ENCODE assay signal across 16 cellular contexts in the genomic region with DNA sequence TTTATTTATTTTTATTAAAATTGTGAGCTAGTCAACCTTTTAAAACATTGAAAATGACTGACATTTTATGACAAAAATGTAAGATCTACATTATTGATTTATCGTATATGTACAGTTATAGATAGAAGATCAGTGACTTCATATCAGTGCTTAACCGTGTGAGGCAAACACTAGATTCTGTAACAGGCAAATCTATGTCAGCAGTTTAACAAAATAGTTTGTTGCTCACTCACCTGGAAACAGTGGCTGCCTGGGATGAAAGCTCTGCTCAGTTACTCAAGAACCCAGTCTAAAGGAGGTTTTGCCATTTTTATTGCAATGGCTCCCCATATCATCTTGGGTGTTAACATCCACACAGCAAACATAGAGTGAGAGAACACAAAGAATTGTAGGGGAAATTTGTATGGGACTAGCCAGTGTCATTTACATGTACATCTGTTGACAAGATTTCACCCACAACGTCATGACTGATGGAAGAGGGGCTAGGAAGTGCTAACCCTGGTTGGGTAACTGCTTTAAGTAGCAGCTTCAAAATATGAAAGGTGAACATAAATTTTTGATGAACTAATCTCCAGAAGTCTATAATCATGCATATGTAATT. TPM values are rescaled to one million over a fixed set of nuclear protein-coding genes. Genes with fewer than 3 reads are reported as not detected.
DNase-seq lines count a peak whose midpoint lies in the region; ATAC-seq and TF ChIP-seq lines count a peak whose summit lies in the region.
"Had no signal": no experiment of that assay in that cellular context is flagged by ENCODE, and none has a peak within 500 bp of the region (broad histone marks: within the 10 kb centered on the region; RNA-seq: fewer than 3 reads in every experiment).

No MANE protein-coding gene starts in this region.

- H3K4me3 Mint-ChIP-seq in MCF 10A (ENCODE audit: unreplicated experiment), result no peak overlapping the region
- H3K4me3 Mint-ChIP-seq: stimulated activated effector memory CD8-positive, alpha-beta T cell treated with anti-CD3 and anti-CD28 coated beads, Interleukin-12 subunit alpha, Interleukin-12 subunit beta, amount 100 ng/mL, for 72 hours had no signal

- intact Hi-C loops in right cardiac atrium (cut with DNase I), result no loop called here
- intact Hi-C loops in MCF 10A (cut with micrococcal nuclease), result no loop called here

- H3K9me3 Mint-ChIP-seq in MCF 10A (ENCODE audit: unreplicated experiment), result no peaks in the 10 kb centered on the region
- H3K9me3 Mint-ChIP-seq: stimulated activated effector memory CD8-positive, alpha-beta T cell treated with anti-CD3 and anti-CD28 coated beads, Interleukin-12 subunit alpha, Interleukin-12 subunit beta, amount 100 ng/mL, for 72 hours had no signal

- no TSS peak for BruUV-seq in MCF 10A (replicated peaks; lab: Mats Ljungman, UMichigan)

- no peak for TF ChIP-seq CTCF in GM10266 (IDR thresholded peaks at IDR 0.05; ENCODE audit: control insufficient read depth, insufficient read depth, low read depth, missing control alignments)
- no peak for TF ChIP-seq CTCF in MCF 10A (IDR thresholded peaks at IDR 0.05; ENCODE audit: unreplicated experiment)

- H3K36me3 Mint-ChIP-seq in MCF 10A (ENCODE audit: insufficient read depth, unreplicated experiment), result no peaks in the 10 kb centered on the region
- H3K36me3 Mint-ChIP-seq: stimulated activated effector memory CD8-positive, alpha-beta T cell treated with anti-CD3 and anti-CD28 coated beads, Interleukin-12 subunit alpha, Interleukin-12 subunit beta, amount 100 ng/mL, for 72 hours had no signal

- CTCF ChIA-PET in MCF 10A (lab: Yijun Ruan, JAX), result interaction anchor here (0.5 to 0.9 kb wide), 5 partner anchors 25 to 1694 kb away, joined by 3 to 4 read pairs (median 3); no protein-coding TSS in a partner anchor

- ATAC-seq in GM19043 (IDR thresholded peaks at IDR 0.05; ENCODE audit: low read depth, unreplicated experiment), result peak; percentile 38
- ATAC-seq in GM21717 (IDR thresholded peaks at IDR 0.05; ENCODE audit: unreplicated experiment), result peak; percentile 69
- ATAC-seq in HG03103 (IDR thresholded peaks at IDR 0.05; ENCODE audit: low read depth, unreplicated experiment), result peak; percentile 41
- ATAC-seq in right cardiac atrium, result no peak
- ATAC-seq: body of pancreas; stimulated activated effector memory CD8-positive, alpha-beta T cell treated with anti-CD3 and anti-CD28 coated beads, Interleukin-12 subunit alpha, Interleukin-12 subunit beta, amount 100 ng/mL, for 72 hours had no signal

- H3K27me3 Mint-ChIP-seq in MCF 10A (ENCODE audit: insufficient read depth, unreplicated experiment), result no peaks in the 10 kb centered on the region

- DNase-seq in GM10266 (ENCODE audit: extremely low spot score) (peak; percentile 5), DMS153 treated with DMSO at 0.1 percent for 48 hours (lab: John Stamatoyannopoulos, UW; ENCODE audit: unreplicated experiment) (no peak), right cardiac atrium (no peak), MCF 10A (ENCODE audit: unreplicated experiment) (no peak), GM03348 (ENCODE audit: low spot score) (no peak)
- DNase-seq: body of pancreas; foreskin fibroblast; NCI-H1436; Right ventricle myocardium superior; stimulated activated CD4-positive, alpha-beta T cell treated with anti-CD3 and anti-CD28 coated beads, Interleukin-2, amount 100 ng/mL, for 24 hours; uterus had no signal

- H3K27ac ChIP-seq in right cardiac atrium (ENCODE audit: low read length), result no peak overlapping the region
- H3K27ac ChIP-seq: body of pancreas, uterus had no signal

- 73% methylated on average over 3 of the region's 3 CpGs for WGBS in right cardiac atrium

- H3K4me3 ChIP-seq in right cardiac atrium (ENCODE audit: low read length), result no peak overlapping the region
- H3K4me3 ChIP-seq: body of pancreas, uterus had no signal

- H3K27me3 ChIP-seq in right cardiac atrium (ENCODE audit: control insufficient read depth, insufficient read depth), result no peaks in the 10 kb centered on the region
- H3K27me3 ChIP-seq: body of pancreas, uterus had no signal

- no peak overlapping the region for H3K27ac Mint-ChIP-seq in MCF 10A (ENCODE audit: low read depth, unreplicated experiment)
- H3K27ac Mint-ChIP-seq: stimulated activated effector memory CD8-positive, alpha-beta T cell treated with anti-CD3 and anti-CD28 coated beads, Interleukin-12 subunit alpha, Interleukin-12 subunit beta, amount 100 ng/mL, for 72 hours had no signal

- POLR2A ChIA-PET in MCF 10A (lab: Yijun Ruan, JAX), result interaction anchor here (0.5 to 1.4 kb wide), 3 partner anchors 15 to 35 kb away, joined by 3 to 5 read pairs (median 3); no protein-coding TSS in a partner anchor

- H3K9me3 ChIP-seq in right cardiac atrium (ENCODE audit: control insufficient read depth, low read length), result no peaks in the 10 kb centered on the region
- H3K9me3 ChIP-seq: body of pancreas, uterus had no signal

- peaks cover 15% of the 10 kb centered on the region for H3K4me1 Mint-ChIP-seq in MCF 10A (ENCODE audit: insufficient read depth, unreplicated experiment)
- H3K4me1 Mint-ChIP-seq: stimulated activated effector memory CD8-positive, alpha-beta T cell treated with anti-CD3 and anti-CD28 coated beads, Interleukin-12 subunit alpha, Interleukin-12 subunit beta, amount 100 ng/mL, for 72 hours had no signal

- H3K4me1 ChIP-seq in right cardiac atrium (ENCODE audit: control insufficient read depth, insufficient read depth, low read length), result no peaks in the 10 kb centered on the region
- H3K4me1 ChIP-seq: body of pancreas, uterus had no signal

RNA-seq across cellular contexts. Expression of gene SGCD, which starts 49.0 kb away (rescaled TPM):
- total RNA-seq in right cardiac atrium, result 100 to 1,000 TPM in 1 of 4 donors, 10 to 100 TPM in 3; 73.1 to 151 (median 84.1) TPM
- 23.2 TPM for polyA plus RNA-seq in right cardiac atrium
- 0.14 TPM in 1 of 2 replicates, not detected in the other for total RNA-seq in MCF 10A (2022)
- total RNA-seq: pulmonary artery endothelial cell had no signal

Comparison
In these comparisons a context has a peak if more than half of its experiments do, and no peak if none do; other contexts are left out.
1. ATAC-seq: peak in GM19043 (single experiment), GM21717 (single experiment) and HG03103 (single experiment); none in right cardiac atrium (0 of 2).
2. RNA of gene SGCD, which starts 49.0 kb away (total RNA-seq): 73.1 to 151 TPM in right cardiac atrium; 0.14 TPM in MCF 10A; every median in the first group is over 10 times any median in the second.